ENCODE assay signal across 1 cellular context in genomic region chr3:52278510-52279069, GRCh38.
TF ChIP-seq lines count a peak whose summit lies in the region.

WDR82 (minus strand) TSS chr3:52278649; CDS start chr3:52278361, 288 bp downstream.

TF ChIP-seq in K562, 482 proteins besides CTCF, POLR2A, EP300 and RAD21 (continued from another document):
- TF ChIP-seq PREB (CRISPR knock-in tag; IDR thresholded peaks at IDR 0.05) (0 out of 2 replicates have a peak, but pooled peaks have one; percentile 25), SRSF1 (IDR thresholded peaks at IDR 0.05; ENCODE audit: low read depth, low read length) (no peak), MLLT1 (IDR thresholded peaks at IDR 0.05) (peak in 1 of 2 experiments; percentile 32; a peak in 2 of 4 replicates), KDM5B (IDR thresholded peaks at IDR 0.05; ENCODE audit: insufficient replicate concordance, low read depth, low read length) (peak; percentile 94), CEBPZ (IDR thresholded peaks at IDR 0.05; ENCODE audit: borderline replicate concordance, low read depth, low read length) (no peak), HINFP (tag; conservative IDR thresholded peaks at IDR 0.05; ENCODE audit: low read depth) (peak; percentile 85), ZNF395 (CRISPR knock-in tag; IDR thresholded peaks at IDR 0.05) (peak; percentile 46; the same call in 1 of the 2 replicates), ZMIZ1 (IDR thresholded peaks at IDR 0.05; ENCODE audit: low read depth in 2 of 2, low read length in 2 of 2) (0 out of 4 replicates have a peak, but pooled peaks of 1 of the 2 experiments have one; percentile 36), YY1 (IDR thresholded peaks at IDR 0.05; ENCODE audit: borderline replicate concordance in 1 of 3, control insufficient read depth in 1 of 3, extremely low read depth in 1 of 3, insufficient read depth in 3 of 3, insufficient read length in 1 of 3, insufficient replicate concordance in 2 of 3, low read depth in 1 of 3, low read length in 2 of 3) (peak; percentile 79 to 95 (median 94)), RREB1 (CRISPR knock-in tag; IDR thresholded peaks at IDR 0.05) (no peak), ETS1 (conservative IDR thresholded peaks at IDR 0.05; ENCODE audit: control insufficient read depth, low read depth, low read length) (0 out of 2 replicates have a peak, but pooled peaks have one; percentile 51), HMGXB4 (CRISPR knock-in tag; IDR thresholded peaks at IDR 0.05) (no peak), POLR2H (tag; IDR thresholded peaks at IDR 0.05; ENCODE audit: low read depth) (peak; percentile 86), NBN (IDR thresholded peaks at IDR 0.05; ENCODE audit: low read depth) (0 out of 2 replicates have a peak, but pooled peaks have one; percentile 54), MXD1 (CRISPR knock-in tag; IDR thresholded peaks at IDR 0.05; ENCODE audit: borderline replicate concordance, poor library complexity, severe bottlenecking) (no peak)
